Comparison of ENCODE assay signal across 17 cellular contexts in genomic region chr5:154112255-154112654, GRCh38.
DNase-seq lines count a peak whose midpoint lies in the region; ATAC-seq and TF ChIP-seq lines count a peak whose summit lies in the region.
"Had no signal": no experiment of that assay in that cellular context is flagged by ENCODE, and none has a peak within 500 bp of the region (broad histone marks: within the 10 kb centered on the region; RNA-seq: fewer than 3 reads in every experiment).

No MANE protein-coding gene starts in this region.

- peaks cover 43% of the 10 kb centered on the region for H3K27me3 Mint-ChIP-seq in type B pancreatic cell

- H3K9me3 Mint-ChIP-seq in type B pancreatic cell: no peaks in the 10 kb centered on the region
- H3K9me3 Mint-ChIP-seq: naive thymus-derived CD4-positive, alpha-beta T cell had no signal

- no peak overlapping the region for H3K27ac Mint-ChIP-seq in type B pancreatic cell
- H3K27ac Mint-ChIP-seq: B cell; naive thymus-derived CD4-positive, alpha-beta T cell had no signal

- DNase-seq in Karpas-422 (peak; percentile 37), COLO668 (lab: John Stamatoyannopoulos, UW; ENCODE audit: unreplicated experiment) (no peak), type B pancreatic cell (ENCODE audit: extremely low spot score, unreplicated experiment) (no peak)
- DNase-seq in activated CD4-positive, CD25-positive, alpha-beta regulatory T cell (lab: John Stamatoyannopoulos, UW): no peak
- DNase-seq: activated CD4-positive, alpha-beta T cell treated with anti-CD3 and anti-CD28 coated beads, Interleukin-2, amount 50 U/mL, for 48 hours; anterior cingulate cortex; DND-41; foreskin melanocyte; naive thymus-derived CD4-positive, alpha-beta T cell had no signal

- H3K9me3 ChIP-seq in Karpas-422 (ENCODE audit: low read length): no peaks in the 10 kb centered on the region
- H3K9me3 ChIP-seq: prostate gland, SJSA1, thoracic aorta had no signal

- TF ChIP-seq CTCF in type B pancreatic cell (conservative IDR thresholded peaks at IDR 0.05): no peak

- H3K27ac ChIP-seq in Karpas-422 (ENCODE audit: low read length): no peak overlapping the region
- H3K27ac ChIP-seq: prostate gland, SJSA1, thoracic aorta had no signal

- H3K79me2 ChIP-seq in Karpas-422 (ENCODE audit: low read length): no peaks in the 10 kb centered on the region

- H3K36me3 ChIP-seq in Karpas-422 (ENCODE audit: insufficient read depth, low read length): no peaks in the 10 kb centered on the region
- H3K36me3 ChIP-seq: prostate gland, SJSA1, thoracic aorta had no signal

- no peak overlapping the region for H3K4me2 ChIP-seq in Karpas-422 (ENCODE audit: low read depth, low read length, poor library complexity, severe bottlenecking)

- no peak overlapping the region for H3K9ac ChIP-seq in Karpas-422 (ENCODE audit: low read length)

- no peaks in the 10 kb centered on the region for H3K9me2 ChIP-seq in Karpas-422 (replicated peaks; ENCODE audit: insufficient read depth, low read length)

- no peaks in the 10 kb centered on the region for H4K20me1 ChIP-seq in Karpas-422 (ENCODE audit: insufficient read depth, low read depth, low read length)

- H2AFZ ChIP-seq in Karpas-422 (ENCODE audit: low read length): no peak overlapping the region

- H3K4me1 ChIP-seq in Karpas-422 (ENCODE audit: low read length): peaks cover 26% of the 10 kb centered on the region
- H3K4me1 ChIP-seq: prostate gland had no signal

- H3K4me3 ChIP-seq in Karpas-422 (ENCODE audit: low read length): no peak overlapping the region
- H3K4me3 ChIP-seq: prostate gland, SJSA1, thoracic aorta had no signal

- H3K27me3 ChIP-seq in Karpas-422 (ENCODE audit: low read length): no peaks in the 10 kb centered on the region
- H3K27me3 ChIP-seq: SJSA1 had no signal

- H3K36me3 Mint-ChIP-seq in type B pancreatic cell: no peaks in the 10 kb centered on the region

- peak; percentile 72 for ATAC-seq in GM18868 (IDR thresholded peaks at IDR 0.05; ENCODE audit: unreplicated experiment)
- ATAC-seq in GM21381 (IDR thresholded peaks at IDR 0.05; ENCODE audit: unreplicated experiment): peak; percentile 79
- ATAC-seq in HG02852 (IDR thresholded peaks at IDR 0.05; ENCODE audit: unreplicated experiment): peak; percentile 83
- ATAC-seq in HG02970 (IDR thresholded peaks at IDR 0.05; ENCODE audit: low FRiP score, unreplicated experiment): no peak
- ATAC-seq: naive thymus-derived CD4-positive, alpha-beta T cell had no signal

- peaks cover 5% of the 10 kb centered on the region for H3K4me1 Mint-ChIP-seq in type B pancreatic cell (ENCODE audit: unreplicated experiment)
- H3K4me1 Mint-ChIP-seq: B cell had no signal

- no peak overlapping the region for H3K4me3 Mint-ChIP-seq in type B pancreatic cell
- H3K4me3 Mint-ChIP-seq: B cell; naive thymus-derived CD4-positive, alpha-beta T cell had no signal
